3 cellular contexts compared by ENCODE assay signal in genomic region chr12:112528521-112528920, GRCh38.
"Had no signal": no experiment of that assay in that cellular context is flagged by ENCODE, and none has a peak within 500 bp of the region (broad histone marks: within the 10 kb centered on the region; RNA-seq: fewer than 3 reads in every experiment).

No MANE protein-coding gene starts in this region.

- H3K4me3 ChIP-seq: GM12878 had no signal

- DNase-seq: GDM1, GF-D8 had no signal
